In the genomic region with DNA sequence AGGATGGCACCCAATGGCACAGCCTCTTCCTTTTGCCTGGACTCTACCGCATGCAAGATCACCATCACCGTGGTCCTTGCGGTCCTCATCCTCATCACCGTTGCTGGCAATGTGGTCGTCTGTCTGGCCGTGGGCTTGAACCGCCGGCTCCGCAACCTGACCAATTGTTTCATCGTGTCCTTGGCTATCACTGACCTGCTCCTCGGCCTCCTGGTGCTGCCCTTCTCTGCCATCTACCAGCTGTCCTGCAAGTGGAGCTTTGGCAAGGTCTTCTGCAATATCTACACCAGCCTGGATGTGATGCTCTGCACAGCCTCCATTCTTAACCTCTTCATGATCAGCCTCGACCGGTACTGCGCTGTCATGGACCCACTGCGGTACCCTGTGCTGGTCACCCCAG, we compare ENCODE assay signal across 22 cellular contexts.
"Had no signal": no experiment of that assay in that cellular context is flagged by ENCODE, and none has a peak within 500 bp of the region (broad histone marks: within the 10 kb centered on the region; RNA-seq: fewer than 3 reads in every experiment).

No MANE protein-coding gene starts in this region.

- H3K36me3 ChIP-seq: brain microvascular endothelial cell, ovary, tibial nerve had no signal

- H3K4me1 ChIP-seq: tibial nerve had no signal

- ATAC-seq: esophagus mucosa; naive thymus-derived CD4-positive, alpha-beta T cell; stimulated activated naive B cell treated with anti-CD40 and anti-IgM and Interleukin-4, amounts not matched to agents 10 μg/mL and 1 μg/mL and 100 μg/mL, for 72 hours; WTC11 had no signal

- H3K27me3 Mint-ChIP-seq: activated naive CD8-positive, alpha-beta T cell treated with anti-CD3 and anti-CD28 coated beads, Interleukin-2, amount 10 ng/mL, durations not matched to agents 7 days and 5 days; naive thymus-derived CD4-positive, alpha-beta T cell; stimulated activated naive B cell treated with anti-CD40 and anti-IgM and Interleukin-4, amounts not matched to agents 10 μg/mL and 1 μg/mL and 100 μg/mL, for 72 hours had no signal

- H3K4me3 Mint-ChIP-seq: activated naive CD8-positive, alpha-beta T cell treated with anti-CD3 and anti-CD28 coated beads, Interleukin-2, amount 10 ng/mL, durations not matched to agents 7 days and 5 days; endodermal cell; naive thymus-derived CD4-positive, alpha-beta T cell; stimulated activated naive B cell treated with anti-CD40 and anti-IgM and Interleukin-4, amounts not matched to agents 10 μg/mL and 1 μg/mL and 100 μg/mL, for 72 hours; WTC11 had no signal

- H3K9me3 ChIP-seq: ovary, stomach had no signal

- DNase-seq: activated CD4-positive, alpha-beta T cell treated with anti-CD3 and anti-CD28 coated beads, Interleukin-2, amount 50 U/mL, for 1 hour; activated effector memory CD4-positive, alpha-beta T cell treated with Interleukin-2 at 50 U/mL for 16 hours; activated naive CD4-positive, alpha-beta T cell treated with Interleukin-2 at 50 U/mL for 16 hours; activated naive CD8-positive, alpha-beta T cell treated with anti-CD3 and anti-CD28 coated beads, Interleukin-2, amount 10 ng/mL, durations not matched to agents 7 days and 5 days; activated T-cell treated with anti-CD3 and anti-CD28 coated beads for 4 hours; brain microvascular endothelial cell; caudate nucleus; endodermal cell; foreskin fibroblast; midbrain; naive thymus-derived CD4-positive, alpha-beta T cell; ovary; stimulated activated CD4-positive, alpha-beta T cell treated with anti-CD3 and anti-CD28 coated beads, Interleukin-15, amount 100 ng/mL, for 24 hours; stimulated activated CD4-positive, alpha-beta T cell treated with anti-CD3 and anti-CD28 coated beads, Interleukin-2, amount 100 ng/mL, for 24 hours; stimulated activated naive B cell treated with anti-CD40 and anti-IgM and Interleukin-4, amounts not matched to agents 10 μg/mL and 1 μg/mL and 100 μg/mL, for 72 hours; stomach; T-helper 2 cell had no signal

- H3K4me3 ChIP-seq: ovary, smooth muscle cell, stomach, tibial nerve had no signal

- H3K27me3 ChIP-seq: brain microvascular endothelial cell, ovary, stomach, tibial nerve had no signal

- H3K27ac Mint-ChIP-seq: activated naive CD8-positive, alpha-beta T cell treated with anti-CD3 and anti-CD28 coated beads, Interleukin-2, amount 10 ng/mL, durations not matched to agents 7 days and 5 days; endodermal cell; progenitor cell of endocrine pancreas; stimulated activated naive B cell treated with anti-CD40 and anti-IgM and Interleukin-4, amounts not matched to agents 10 μg/mL and 1 μg/mL and 100 μg/mL, for 72 hours; WTC11 had no signal

- H3K4me1 Mint-ChIP-seq: stimulated activated naive B cell treated with anti-CD40 and anti-IgM and Interleukin-4, amounts not matched to agents 10 μg/mL and 1 μg/mL and 100 μg/mL, for 72 hours had no signal

- H3K27ac ChIP-seq: brain microvascular endothelial cell, ovary, tibial nerve had no signal

- H3K9me3 Mint-ChIP-seq: activated naive CD8-positive, alpha-beta T cell treated with anti-CD3 and anti-CD28 coated beads, Interleukin-2, amount 10 ng/mL, durations not matched to agents 7 days and 5 days; naive thymus-derived CD4-positive, alpha-beta T cell; stimulated activated naive B cell treated with anti-CD40 and anti-IgM and Interleukin-4, amounts not matched to agents 10 μg/mL and 1 μg/mL and 100 μg/mL, for 72 hours had no signal

- H3K36me3 Mint-ChIP-seq: stimulated activated naive B cell treated with anti-CD40 and anti-IgM and Interleukin-4, amounts not matched to agents 10 μg/mL and 1 μg/mL and 100 μg/mL, for 72 hours had no signal
